ENCODE assay signal across 16 cellular contexts in genomic region chr22:22209080-22209640, GRCh38. TPM values are rescaled to one million over a fixed set of nuclear protein-coding genes. Genes with fewer than 3 reads are reported as not detected.
DNase-seq lines count a peak whose midpoint lies in the region; ATAC-seq and TF ChIP-seq lines count a peak whose summit lies in the region.
"Not testable (repeated sequence)": the region's sequence is repeated elsewhere in the genome, so short reads cannot be mapped to it uniquely, and the experiment has no call there.
"Had no signal": no experiment of that assay in that cellular context is flagged by ENCODE, and none has a peak within 500 bp of the region (broad histone marks: within the 10 kb centered on the region; RNA-seq: fewer than 3 reads in every experiment).

No MANE protein-coding gene starts in this region.

- not testable (repeated sequence) for H3F3A ChIP-seq in SU-DHL-6 (ENCODE audit: insufficient read depth)

- H3K4me3 Mint-ChIP-seq in activated CD4-positive, alpha-beta T cell treated with anti-CD3 and anti-CD28 coated beads, Interleukin-2, amount 10 ng/mL, durations not matched to agents 24 days and 14 days; activated naive CD4-positive, alpha-beta T cell treated with anti-CD3 and anti-CD28 coated beads, Interleukin-2, amount 50 U/mL, for 24 hours; stimulated activated memory B cell treated with anti-CD40 and anti-IgM and Interleukin-4, amounts not matched to agents 10 μg/mL and 1 μg/mL and 100 μg/mL, for 72 hours: not testable (repeated sequence)
- peak overlapping the region; percentile 47 to 69 for H3K4me3 Mint-ChIP-seq in activated T-cell treated with anti-CD3 and anti-CD28 coated beads, Interleukin-2, amount 50 U/mL, for 72 hours

- not testable (repeated sequence) for TF ChIP-seq CTCF in SU-DHL-6 (IDR thresholded peaks at IDR 0.05; ENCODE audit: insufficient read depth, low read length, poor library complexity, severe bottlenecking); mammary epithelial cell (conservative IDR thresholded peaks at IDR 0.05 in 1 of 2, IDR thresholded peaks at IDR 0.05 in 1 of 2; ENCODE audit: extremely low read depth in 1 of 2, insufficient read depth in 1 of 2, low read depth in 1 of 2, low read length in 2 of 2)

- H3K9ac ChIP-seq in BLaER1 treated with 17β-estradiol and CSF1 and Interleukin-3, amounts not matched to agents 10 nM and 100 nM = peak overlapping the region in 2 of 11 experiments; percentile 44 to 48; a peak in 2 of 22 replicates
- peak overlapping the region; percentile 50 for H3K9ac ChIP-seq in SU-DHL-6 (ENCODE audit: low read length)
- H3K9ac ChIP-seq in mammary epithelial cell (ENCODE audit: insufficient read depth, low read length) = not testable (repeated sequence)

- not testable (repeated sequence) for H3K27me3 Mint-ChIP-seq in activated CD4-positive, alpha-beta T cell treated with anti-CD3 and anti-CD28 coated beads, Interleukin-2, amount 10 ng/mL, durations not matched to agents 24 days and 14 days; activated T-cell treated with anti-CD3 and anti-CD28 coated beads, Interleukin-2, amount 50 U/mL, for 72 hours (ENCODE audit: low read depth); activated naive CD4-positive, alpha-beta T cell treated with anti-CD3 and anti-CD28 coated beads, Interleukin-2, amount 50 U/mL, for 24 hours; stimulated activated memory B cell treated with anti-CD40 and anti-IgM and Interleukin-4, amounts not matched to agents 10 μg/mL and 1 μg/mL and 100 μg/mL, for 72 hours

- H4K20me1 ChIP-seq in BLaER1 treated with 17β-estradiol and CSF1 and Interleukin-3, amounts not matched to agents 10 nM and 100 nM; SU-DHL-6 (ENCODE audit: low read depth, low read length); mammary epithelial cell (ENCODE audit: insufficient read depth, low read length): not testable (repeated sequence)

- DNase-seq in activated CD4-positive, alpha-beta T cell treated with anti-CD3 and anti-CD28 coated beads, Interleukin-2, amount 10 ng/mL, durations not matched to agents 24 days and 14 days; activated T-cell treated with anti-CD3 and anti-CD28 coated beads, Interleukin-2, amount 50 U/mL, for 72 hours; mammary epithelial cell: not testable (repeated sequence)

- ATAC-seq in activated T-cell treated with anti-CD3 and anti-CD28 coated beads, Interleukin-2, amount 50 U/mL, for 72 hours (replicated peaks in 1 of 2); stimulated activated memory B cell treated with anti-CD40 and anti-IgM and Interleukin-4, amounts not matched to agents 10 μg/mL and 1 μg/mL and 100 μg/mL, for 72 hours: not testable (repeated sequence)

- H3K36me3 ChIP-seq in BLaER1 treated with 17β-estradiol and CSF1 and Interleukin-3, amounts not matched to agents 10 nM and 100 nM; KOPT-K1 (ENCODE audit: insufficient read depth, low read length); SU-DHL-6 (ENCODE audit: low read length); mammary epithelial cell (ENCODE audit: insufficient read depth, low read length): not testable (repeated sequence)

- H3K27ac ChIP-seq in BLaER1 treated with 17β-estradiol and CSF1 and Interleukin-3, amounts not matched to agents 10 nM and 100 nM = peak overlapping the region in 7 of 11 experiments; percentile 34 to 74 (median 63); a peak in 8 of 22 replicates
- H3K27ac ChIP-seq in KOPT-K1 (ENCODE audit: low read depth, low read length, poor library complexity, severe bottlenecking) (peak overlapping the region; percentile 70), SU-DHL-6 (ENCODE audit: low read depth, low read length) (peak overlapping the region; percentile 83)
- H3K27ac ChIP-seq in mammary epithelial cell (ENCODE audit: insufficient read depth, low read depth, low read length) = not testable (repeated sequence)

- H3K79me2 ChIP-seq in SU-DHL-6 (ENCODE audit: insufficient read depth, low read length); mammary epithelial cell (ENCODE audit: insufficient read depth, low read length): not testable (repeated sequence)

- peak overlapping the region; percentile 84 for H3K27ac Mint-ChIP-seq in activated CD4-positive, alpha-beta T cell treated with anti-CD3 and anti-CD28 coated beads, Interleukin-2, amount 10 ng/mL, durations not matched to agents 24 days and 14 days
- H3K27ac Mint-ChIP-seq in activated T-cell treated with anti-CD3 and anti-CD28 coated beads, Interleukin-2, amount 50 U/mL, for 72 hours = not testable (repeated sequence)
- peak overlapping the region; percentile 70 for H3K27ac Mint-ChIP-seq in activated naive CD4-positive, alpha-beta T cell treated with anti-CD3 and anti-CD28 coated beads, Interleukin-2, amount 50 U/mL, for 24 hours
- H3K27ac Mint-ChIP-seq in stimulated activated memory B cell treated with anti-CD40 and anti-IgM and Interleukin-4, amounts not matched to agents 10 μg/mL and 1 μg/mL and 100 μg/mL, for 72 hours = peak overlapping the region; percentile 25

- H3K4me3 ChIP-seq in BLaER1 treated with 17β-estradiol and CSF1 and Interleukin-3, amounts not matched to agents 10 nM and 100 nM; SU-DHL-6 (ENCODE audit: insufficient read depth, low read length, poor library complexity, severe bottlenecking); mammary epithelial cell (replicated peaks in 1 of 3; ENCODE audit: insufficient read depth in 1 of 3, low read depth in 2 of 3, low read length in 3 of 3): not testable (repeated sequence)

- H3K9me2 ChIP-seq in SU-DHL-6 (replicated peaks; ENCODE audit: insufficient read depth, low read length) = not testable (repeated sequence)

- intact Hi-C loops in activated CD4-positive, alpha-beta T cell treated with anti-CD3 and anti-CD28 coated beads, Interleukin-2, amount 10 ng/mL, durations not matched to agents 24 days and 14 days (cut with micrococcal nuclease) = loop anchor here (2.0 kb wide), 1 partner anchor 90 kb away; no protein-coding TSS in a partner anchor
- intact Hi-C loops in mammary epithelial cell (cut with micrococcal nuclease) = loop anchor here (2.0 to 5.0 kb wide), 3 partner anchors 90 to 497 kb away; no protein-coding TSS in a partner anchor

- peak overlapping the region in 9 of 11 experiments; percentile 40 to 77 (median 70); a peak in 18 of 22 replicates for H3K4me2 ChIP-seq in BLaER1 treated with 17β-estradiol and CSF1 and Interleukin-3, amounts not matched to agents 10 nM and 100 nM
- peak overlapping the region; percentile 44 for H3K4me2 ChIP-seq in SU-DHL-6 (ENCODE audit: low read depth, low read length, poor library complexity, severe bottlenecking)
- not testable (repeated sequence) for H3K4me2 ChIP-seq in mammary epithelial cell (ENCODE audit: insufficient read depth, low read depth, low read length)

- not testable (repeated sequence) for H3K9me3 ChIP-seq in BLaER1 treated with 17β-estradiol and CSF1 and Interleukin-3, amounts not matched to agents 10 nM and 100 nM (replicated peaks in 1 of 11); KOPT-K1 (ENCODE audit: insufficient read depth, low read length, poor library complexity, severe bottlenecking); SU-DHL-6 (ENCODE audit: insufficient read depth, low read length); mammary epithelial cell (replicated peaks; ENCODE audit: insufficient read depth, low read length)

- peaks cover 29 to 69% (median 58%) of the 10 kb centered on the region in 10 experiments for H3K4me1 ChIP-seq in BLaER1 treated with 17β-estradiol and CSF1 and Interleukin-3, amounts not matched to agents 10 nM and 100 nM
- peaks cover 25% of the 10 kb centered on the region for H3K4me1 ChIP-seq in mammary epithelial cell (ENCODE audit: insufficient read depth, low read length)

- not testable (repeated sequence) for BruUV-seq in mammary epithelial cell (replicated peaks; lab: Mats Ljungman, UMichigan)

- CTCF ChIA-PET in mammary epithelial cell (lab: Charles Lee; ENCODE audit: low non-redundant PET) = not testable (repeated sequence)

- not testable (repeated sequence) for H3K36me3 Mint-ChIP-seq in activated CD4-positive, alpha-beta T cell treated with anti-CD3 and anti-CD28 coated beads, Interleukin-2, amount 10 ng/mL, durations not matched to agents 24 days and 14 days (ENCODE audit: low read depth); activated T-cell treated with anti-CD3 and anti-CD28 coated beads, Interleukin-2, amount 50 U/mL, for 72 hours (ENCODE audit: insufficient read depth in 2 of 2); activated naive CD4-positive, alpha-beta T cell treated with anti-CD3 and anti-CD28 coated beads, Interleukin-2, amount 50 U/mL, for 24 hours; stimulated activated memory B cell treated with anti-CD40 and anti-IgM and Interleukin-4, amounts not matched to agents 10 μg/mL and 1 μg/mL and 100 μg/mL, for 72 hours

- dilution Hi-C loops in mammary epithelial cell (cut with HindIII; ENCODE audit: low sequenced_read_pairs) = not testable (repeated sequence)

- not testable (repeated sequence) for H3K9me3 Mint-ChIP-seq in activated CD4-positive, alpha-beta T cell treated with anti-CD3 and anti-CD28 coated beads, Interleukin-2, amount 10 ng/mL, durations not matched to agents 24 days and 14 days; activated T-cell treated with anti-CD3 and anti-CD28 coated beads, Interleukin-2, amount 50 U/mL, for 72 hours; activated naive CD4-positive, alpha-beta T cell treated with anti-CD3 and anti-CD28 coated beads, Interleukin-2, amount 50 U/mL, for 24 hours; stimulated activated memory B cell treated with anti-CD40 and anti-IgM and Interleukin-4, amounts not matched to agents 10 μg/mL and 1 μg/mL and 100 μg/mL, for 72 hours

- WGBS in mammary epithelial cell (ENCODE audit: low coverage, missing lambda C conversion rate) = 94% methylated on average over 14 of the region's 14 CpGs

- H3K27me3 ChIP-seq in BLaER1 treated with 17β-estradiol and CSF1 and Interleukin-3, amounts not matched to agents 10 nM and 100 nM; SU-DHL-6 (ENCODE audit: low read length); mammary epithelial cell (ENCODE audit: insufficient read depth, low read length): not testable (repeated sequence)

- not testable (repeated sequence) for H2AFZ ChIP-seq in SU-DHL-6 (ENCODE audit: low read depth, low read length, severe bottlenecking)
- peak overlapping the region; percentile 12 for H2AFZ ChIP-seq in mammary epithelial cell (ENCODE audit: low read depth, low read length)

- H3K4me1 Mint-ChIP-seq in activated CD4-positive, alpha-beta T cell treated with anti-CD3 and anti-CD28 coated beads, Interleukin-2, amount 10 ng/mL, durations not matched to agents 24 days and 14 days = peaks cover 34% of the 10 kb centered on the region
- peaks cover 41% of the 10 kb centered on the region for H3K4me1 Mint-ChIP-seq in activated T-cell treated with anti-CD3 and anti-CD28 coated beads, Interleukin-2, amount 50 U/mL, for 72 hours (ENCODE audit: low read depth)
- peaks cover 26% of the 10 kb centered on the region for H3K4me1 Mint-ChIP-seq in activated naive CD4-positive, alpha-beta T cell treated with anti-CD3 and anti-CD28 coated beads, Interleukin-2, amount 50 U/mL, for 24 hours
- H3K4me1 Mint-ChIP-seq in stimulated activated memory B cell treated with anti-CD40 and anti-IgM and Interleukin-4, amounts not matched to agents 10 μg/mL and 1 μg/mL and 100 μg/mL, for 72 hours = peaks cover 48% of the 10 kb centered on the region

- in situ Hi-C loops in mammary epithelial cell (cut with MboI; ENCODE audit: low sequenced_read_pairs in 2 of 2) = not testable (repeated sequence)

RNA-seq across cellular contexts. Expression of gene VPREB1, which starts 35.4 kb away (rescaled TPM):
- total RNA-seq in activated CD4-positive, alpha-beta T cell treated with anti-CD3 and anti-CD28 coated beads, Interleukin-2, amount 10 ng/mL, durations not matched to agents 24 days and 14 days = not detected in 2 replicates
- total RNA-seq in activated T-cell treated with anti-CD3 and anti-CD28 coated beads, Interleukin-2, amount 50 U/mL, for 72 hours = not detected
- not detected for total RNA-seq in mammary epithelial cell
- not detected for polyA plus RNA-seq in mammary epithelial cell
- polyA minus RNA-seq in mammary epithelial cell = not detected
- total RNA-seq: A172; Caco-2; CD8-positive, alpha-beta memory T cell; Daoy; H4; HFFc6; HT1080 had no signal
- polyA plus RNA-seq: CD14-positive monocyte; CD8-positive, alpha-beta memory T cell had no signal
